9 cellular contexts compared by ENCODE assay signal in genomic region chr17:39928868-39929651, GRCh38. TPM values are rescaled to one million over a fixed set of nuclear protein-coding genes. Genes with fewer than 3 reads are reported as not detected.
DNase-seq lines count a peak whose midpoint lies in the region; ATAC-seq and TF ChIP-seq lines count a peak whose summit lies in the region.
"Had no signal": no experiment of that assay in that cellular context is flagged by ENCODE, and none has a peak within 500 bp of the region (broad histone marks: within the 10 kb centered on the region; RNA-seq: fewer than 3 reads in every experiment).

No MANE protein-coding gene starts in this region.

- H3K9me3 Mint-ChIP-seq in nephron progenitor cell: peaks cover 4% of the 10 kb centered on the region

- no peak overlapping the region for H3K4me3 ChIP-seq in colonic mucosa

- H3K27ac ChIP-seq in colonic mucosa: peak overlapping the region; percentile 78

- H3K4me3 Mint-ChIP-seq in nephron progenitor cell: peak overlapping the region; percentile 38

- TF ChIP-seq CTCF in colonic mucosa (IDR thresholded peaks at IDR 0.05) (no peak), nephron progenitor cell (IDR thresholded peaks at IDR 0.05) (no peak)

- no peaks in the 10 kb centered on the region for H3K27me3 ChIP-seq in colonic mucosa

- no peak for ATAC-seq in HG02870 (IDR thresholded peaks at IDR 0.05; ENCODE audit: unreplicated experiment)

- H3K4me1 Mint-ChIP-seq in nephron progenitor cell: peaks cover 53% of the 10 kb centered on the region

- H3K9ac ChIP-seq in colonic mucosa (ENCODE audit: low read depth in 2 of 2, low read length in 2 of 2): no peak overlapping the region

- no peaks in the 10 kb centered on the region for H3K9me3 ChIP-seq in colonic mucosa

- peaks cover 17% of the 10 kb centered on the region for H3K27me3 Mint-ChIP-seq in nephron progenitor cell (ENCODE audit: low read depth, poor library complexity)

- intact Hi-C loops in colonic mucosa (cut with DNase I): no loop called here

- H3K36me3 ChIP-seq in colonic mucosa: no peaks in the 10 kb centered on the region

- no peaks in the 10 kb centered on the region for H3K36me3 Mint-ChIP-seq in nephron progenitor cell (ENCODE audit: low read depth)

- H3K27ac Mint-ChIP-seq in nephron progenitor cell: no peak overlapping the region

- H3K4me1 ChIP-seq in colonic mucosa: peaks cover 14% of the 10 kb centered on the region

- peak; percentile 82 for DNase-seq in GM03348 (ENCODE audit: low spot score)
- DNase-seq in NCI-H226: peak; percentile 90
- no peak for DNase-seq in colonic mucosa
- DNase-seq in nephron progenitor cell: no peak
- no peak for DNase-seq in NCI-H1930 (lab: John Stamatoyannopoulos, UW)
- DNase-seq in NCI-H2107 treated with DMSO at 0.1 percent for 48 hours (lab: John Stamatoyannopoulos, UW; ENCODE audit: unreplicated experiment): no peak
- no peak for DNase-seq in activated CD4-positive, alpha-beta T cell treated with anti-CD3 and anti-CD28 coated beads, Interleukin-2, amount 50 U/mL, for 4 hours

RNA-seq across cellular contexts. Expression of gene LRRC3C, which starts 1.5 kb away (rescaled TPM):
- total RNA-seq in colonic mucosa: not detected
- total RNA-seq: NCI-H460 had no signal

RNA-seq across cellular contexts. Expression of gene ORMDL3, which starts 1.7 kb away (rescaled TPM):
- 10 to 100 TPM; 57.2 to 69.3 TPM for total RNA-seq in colonic mucosa

RNA-seq across cellular contexts. Expression of gene GSDMB, which starts 10.6 kb away (rescaled TPM):
- total RNA-seq in colonic mucosa: 10 to 100 TPM; 68.2 to 79.7 TPM

RNA-seq across cellular contexts. Expression of gene GSDMA, which starts 33.7 kb away (rescaled TPM):
- total RNA-seq in colonic mucosa: under 1 TPM; 0.17 to 0.90 TPM
- total RNA-seq: NCI-H460 had no signal

RNA-seq across cellular contexts. Expression of gene PSMD3, which starts 51.5 kb away (rescaled TPM):
- 100 to 1,000 TPM; 106 to 152 TPM for total RNA-seq in colonic mucosa

Comparison
In these comparisons a context has a peak if more than half of its experiments do, and no peak if none do; other contexts are left out.
1. DNase-seq: peak in GM03348 (single experiment) and NCI-H226 (single experiment); none in colonic mucosa (single experiment), nephron progenitor cell (single experiment), NCI-H1930 (0 of 2), NCI-H2107 treated with DMSO at 0.1 percent for 48 hours (single experiment) and activated CD4-positive, alpha-beta T cell treated with anti-CD3 and anti-CD28 coated beads, Interleukin-2, amount 50 U/mL, for 4 hours (0 of 2).